ENCODE assay signal across 1 cellular context in genomic region chr21:41830145-41830707, GRCh38.
TF ChIP-seq lines count a peak whose summit lies in the region.

No MANE protein-coding gene starts in this region.

TF ChIP-seq in HEK293, 187 proteins besides CTCF, POLR2A, EP300 and RAD21 (continued from another document and continues in another):
- TF ChIP-seq ZNF26 (tag by site-specific recombination; IDR thresholded peaks at IDR 0.05) (no peak), ZEB2 (tag by site-specific recombination; IDR thresholded peaks at IDR 0.05) (no peak), ZNF280D (tag by site-specific recombination; IDR thresholded peaks at IDR 0.05) (no peak), ZNF16 (tag by site-specific recombination; IDR thresholded peaks at IDR 0.05; ENCODE audit: low read depth) (no peak), ZNF214 (tag by site-specific recombination; IDR thresholded peaks at IDR 0.05; ENCODE audit: borderline replicate concordance) (no peak), YY2 (tag by site-specific recombination; IDR thresholded peaks at IDR 0.05) (no peak), ZNF433 (tag by site-specific recombination; IDR thresholded peaks at IDR 0.05; ENCODE audit: low read depth) (no peak), ZNF473 (tag by site-specific recombination; IDR thresholded peaks at IDR 0.05) (peak; percentile 78; the same call in 1 of the 2 replicates), GLI4 (tag by site-specific recombination; IDR thresholded peaks at IDR 0.05) (no peak; the same call in 1 of the 2 replicates), GLIS2 (tag by site-specific recombination; IDR thresholded peaks at IDR 0.05) (no peak), ZNF404 (tag by site-specific recombination; IDR thresholded peaks at IDR 0.05) (no peak), ZNF23 (tag by site-specific recombination; IDR thresholded peaks at IDR 0.05; ENCODE audit: borderline replicate concordance) (no peak), ZNF133 (tag by site-specific recombination; IDR thresholded peaks at IDR 0.05) (no peak), ZNF521 (tag by site-specific recombination; IDR thresholded peaks at IDR 0.05) (peak; percentile 61; the same call in 1 of the 2 replicates), ATF2 (tag by site-specific recombination; IDR thresholded peaks at IDR 0.05; ENCODE audit: low read depth) (no peak), ZNF354C (tag by site-specific recombination; IDR thresholded peaks at IDR 0.05; ENCODE audit: borderline replicate concordance, low read depth) (no peak), KLF1 (tag by site-specific recombination; IDR thresholded peaks at IDR 0.05) (no peak), PATZ1 (tag by site-specific recombination; IDR thresholded peaks at IDR 0.05) (no peak), ZNF692 (tag by site-specific recombination; IDR thresholded peaks at IDR 0.05) (no peak), ZNF184 (tag by site-specific recombination; IDR thresholded peaks at IDR 0.05) (no peak), ZNF768 (tag by site-specific recombination; IDR thresholded peaks at IDR 0.05) (no peak), ZNF335 (tag by site-specific recombination; conservative IDR thresholded peaks at IDR 0.05) (no peak), ZNF274 (IDR thresholded peaks at IDR 0.05; ENCODE audit: low read length) (no peak), ZNF274 (tag by site-specific recombination; IDR thresholded peaks at IDR 0.05; ENCODE audit: borderline replicate concordance) (peak; percentile 62; the same call in 1 of the 2 replicates), ZNF146 (tag by site-specific recombination; IDR thresholded peaks at IDR 0.05) (no peak), RBAK (tag by site-specific recombination; IDR thresholded peaks at IDR 0.05) (no peak), ZNF19 (tag by site-specific recombination; IDR thresholded peaks at IDR 0.05; ENCODE audit: low read depth) (no peak), ZNF558 (tag by site-specific recombination; IDR thresholded peaks at IDR 0.05) (no peak), ZNF292 (tag by site-specific recombination; IDR thresholded peaks at IDR 0.05; ENCODE audit: borderline replicate concordance, low read depth) (no peak), ZNF596 (tag by site-specific recombination; IDR thresholded peaks at IDR 0.05) (no peak), ZNF560 (tag by site-specific recombination; IDR thresholded peaks at IDR 0.05; ENCODE audit: borderline replicate concordance) (no peak), YY1 (tag by site-specific recombination; IDR thresholded peaks at IDR 0.05) (no peak), ZSCAN23 (tag by site-specific recombination; IDR thresholded peaks at IDR 0.05) (peak; percentile 33; the same call in 1 of the 2 replicates), PRDM2 (tag by site-specific recombination; IDR thresholded peaks at IDR 0.05; ENCODE audit: borderline replicate concordance) (no peak), SCRT2 (tag by site-specific recombination; IDR thresholded peaks at IDR 0.05) (no peak), ZNF792 (tag by site-specific recombination; IDR thresholded peaks at IDR 0.05) (no peak), ZNF513 (tag by site-specific recombination; IDR thresholded peaks at IDR 0.05) (no peak), ZNF202 (tag by site-specific recombination; IDR thresholded peaks at IDR 0.05; ENCODE audit: borderline replicate concordance) (no peak), WT1 (tag by site-specific recombination; IDR thresholded peaks at IDR 0.05) (no peak), OSR2 (tag by site-specific recombination; IDR thresholded peaks at IDR 0.05) (peak; percentile 6; the same call in 1 of the 2 replicates), KLF16 (tag by site-specific recombination; IDR thresholded peaks at IDR 0.05) (no peak), ZBTB44 (tag by site-specific recombination; IDR thresholded peaks at IDR 0.05) (no peak), PBX3 (CRISPR knock-in tag; IDR thresholded peaks at IDR 0.05) (no peak), ZNF776 (tag by site-specific recombination; IDR thresholded peaks at IDR 0.05; ENCODE audit: borderline replicate concordance) (no peak)
